Comparison of ENCODE assay signal across 19 cellular contexts in genomic region chr1:71853391-71853790, GRCh38.
"Had no signal": no experiment of that assay in that cellular context is flagged by ENCODE, and none has a peak within 500 bp of the region (broad histone marks: within the 10 kb centered on the region; RNA-seq: fewer than 3 reads in every experiment).

No MANE protein-coding gene starts in this region.

- ATAC-seq: K562, Panc1, PC-3, T-cell had no signal

- DNase-seq: Kasumi-1; MM.1S; NCI-H1092 treated with DMSO at 0.1 percent for 48 hours; NCI-H1436; NCI-H1694 treated with DMSO at 0.1 percent for 48 hours; NCI-H1930; NCI-H345; NCI-H446 treated with DMSO at 0.1 percent for 48 hours; NCI-H510A treated with DMSO at 0.1 percent for 48 hours; NCI-H526; NCI-H774; NK-92 treated with Interleukin-12 subunit alpha and Interleukin-12 subunit beta, amount 100 ng/mL, for 24 hours; PC-3; SHP77; SK-N-SH; SW 1271; T-cell had no signal
